ENCODE assay signal across 8 cellular contexts in genomic region chr19:36687214-36688056, GRCh38. TPM values are rescaled to one million over a fixed set of nuclear protein-coding genes. Genes with fewer than 3 reads are reported as not detected.
A peak's percentile ranks its signal among the peaks of the same experiment; 100 is the strongest.
DNase-seq lines count a peak whose midpoint lies in the region; ATAC-seq and TF ChIP-seq lines count a peak whose summit lies in the region.

Gene ZNF567 (plus strand): TSS chr19:36687612. CDS start chr19:36694868, 7,256 bp downstream.

- peaks cover 62% of the 10 kb centered on the region for H3K36me3 Mint-ChIP-seq in activated T-helper 17 cell treated with anti-CD3 and anti-CD28 coated beads, Interleukin-2, amount 50 U/mL, for 72 hours (ENCODE audit: low read depth)
- H3K36me3 Mint-ChIP-seq in naive thymus-derived CD4-positive, alpha-beta T cell = peaks cover 27 to 75% (median 65%) of the 10 kb centered on the region in 5 donors
- peaks cover 63% of the 10 kb centered on the region for H3K36me3 Mint-ChIP-seq in stimulated activated memory B cell treated with anti-CD40 and anti-IgM and Interleukin-4, amounts not matched to agents 10 μg/mL and 1 μg/mL and 100 μg/mL, for 72 hours

- H3K4me1 ChIP-seq in KMS-11 (ENCODE audit: low read depth, poor library complexity, severe bottlenecking) = no peaks in the 10 kb centered on the region
- H3K4me1 ChIP-seq in naive thymus-derived CD4-positive, alpha-beta T cell (ENCODE audit: control insufficient read depth in 2 of 2, insufficient read depth in 2 of 2, low read length in 2 of 2) = peaks cover 13 to 22% of the 10 kb centered on the region in 2 donors

- CTCF ChIA-PET in naive thymus-derived CD4-positive, alpha-beta T cell (lab: Charles Lee) = no interaction called here

- H3K9me3 ChIP-seq in naive thymus-derived CD4-positive, alpha-beta T cell (ENCODE audit: control insufficient read depth in 2 of 3, low read length in 3 of 3) = peaks cover 0 to 10% (median 0%) of the 10 kb centered on the region in 3 experiments

- peak within 1 kb of the TSS; percentile 88 for H2AFZ ChIP-seq in KMS-11 (ENCODE audit: low read depth)

- H3K27ac ChIP-seq in KMS-11 = peak within 1 kb of the TSS; percentile 41
- H3K27ac ChIP-seq in naive thymus-derived CD4-positive, alpha-beta T cell (ENCODE audit: low read depth, low read length) = peak within 1 kb of the TSS; percentile 86

- H3K4me3 Mint-ChIP-seq in activated T-helper 17 cell treated with anti-CD3 and anti-CD28 coated beads, Interleukin-2, amount 50 U/mL, for 72 hours = peak within 1 kb of the TSS; percentile 97
- H3K4me3 Mint-ChIP-seq in naive thymus-derived CD4-positive, alpha-beta T cell = peak within 1 kb of the TSS; percentile 94 to 100 (median 98)
- peak within 1 kb of the TSS; percentile 96 for H3K4me3 Mint-ChIP-seq in stimulated activated memory B cell treated with anti-CD40 and anti-IgM and Interleukin-4, amounts not matched to agents 10 μg/mL and 1 μg/mL and 100 μg/mL, for 72 hours

- no peaks in the 10 kb centered on the region for H3K27me3 Mint-ChIP-seq in activated T-helper 17 cell treated with anti-CD3 and anti-CD28 coated beads, Interleukin-2, amount 50 U/mL, for 72 hours
- peaks cover 0 to 5% (median 0%) of the 10 kb centered on the region in 5 donors for H3K27me3 Mint-ChIP-seq in naive thymus-derived CD4-positive, alpha-beta T cell
- H3K27me3 Mint-ChIP-seq in stimulated activated memory B cell treated with anti-CD40 and anti-IgM and Interleukin-4, amounts not matched to agents 10 μg/mL and 1 μg/mL and 100 μg/mL, for 72 hours = no peaks in the 10 kb centered on the region

- peaks cover 20% of the 10 kb centered on the region; the same call in 1 of the 2 replicates for H3K79me2 ChIP-seq in KMS-11 (ENCODE audit: insufficient read depth, low read depth)

- H3K4me1 Mint-ChIP-seq in activated T-helper 17 cell treated with anti-CD3 and anti-CD28 coated beads, Interleukin-2, amount 50 U/mL, for 72 hours = peaks cover 15% of the 10 kb centered on the region
- H3K4me1 Mint-ChIP-seq in naive thymus-derived CD4-positive, alpha-beta T cell = peaks cover 26 to 49% (median 40%) of the 10 kb centered on the region in 7 donors
- H3K4me1 Mint-ChIP-seq in stimulated activated memory B cell treated with anti-CD40 and anti-IgM and Interleukin-4, amounts not matched to agents 10 μg/mL and 1 μg/mL and 100 μg/mL, for 72 hours = peaks cover 36% of the 10 kb centered on the region

- TF ChIP-seq CTCF in KMS-11 (conservative IDR thresholded peaks at IDR 0.05; ENCODE audit: low read depth, low read length) (no peak), fibroblast of mammary gland (conservative IDR thresholded peaks at IDR 0.05; ENCODE audit: control insufficient read depth, insufficient read depth, low read depth, low read length) (no peak)

- POLR2A ChIA-PET in naive thymus-derived CD4-positive, alpha-beta T cell (lab: Charles Lee) = interaction anchor here (0.5 to 1.9 kb wide), 7 partner anchors 9 to 522 kb away, joined by 3 to 9 read pairs (median 3); partner anchors contain the start of genes ZNF345, ZNF382 and ZNF850

- DNase-seq in DMS79 (lab: John Stamatoyannopoulos, UW) (peak; percentile 95), RKO (ENCODE audit: low spot score) (peak; percentile 97), fibroblast of mammary gland (ENCODE audit: low read depth) (peak; percentile 93)
- peak; percentile 90 to 99 (median 93) for DNase-seq in naive thymus-derived CD4-positive, alpha-beta T cell

- H3K27me3 ChIP-seq in KMS-11 (ENCODE audit: insufficient read depth, low read depth) = no peaks in the 10 kb centered on the region
- H3K27me3 ChIP-seq in naive thymus-derived CD4-positive, alpha-beta T cell (ENCODE audit: control insufficient read depth in 2 of 2, insufficient read depth in 2 of 2, low read length in 2 of 2) = no peaks in the 10 kb centered on the region

- H3K4me2 ChIP-seq in KMS-11 = peak within 1 kb of the TSS; percentile 75

- H3K9ac ChIP-seq in KMS-11 = peak within 1 kb of the TSS; percentile 47; the same call in 1 of the 2 replicates

- H3K4me3 ChIP-seq in KMS-11 (IDR thresholded peaks at IDR 0.05; ENCODE audit: insufficient read depth, low read depth, low read length) = no peak within 1 kb of the TSS
- H3K4me3 ChIP-seq in fibroblast of mammary gland (ENCODE audit: control insufficient read depth, low read depth, low read length) = peak within 1 kb of the TSS; percentile 90
- H3K4me3 ChIP-seq in naive thymus-derived CD4-positive, alpha-beta T cell (ENCODE audit: low read length) = peak within 1 kb of the TSS; percentile 85

- peak within 1 kb of the TSS; percentile 95 for H3K27ac Mint-ChIP-seq in activated T-helper 17 cell treated with anti-CD3 and anti-CD28 coated beads, Interleukin-2, amount 50 U/mL, for 72 hours
- peak within 1 kb of the TSS; percentile 92 to 97 (median 95) for H3K27ac Mint-ChIP-seq in naive thymus-derived CD4-positive, alpha-beta T cell
- peak within 1 kb of the TSS; percentile 87 for H3K27ac Mint-ChIP-seq in stimulated activated memory B cell treated with anti-CD40 and anti-IgM and Interleukin-4, amounts not matched to agents 10 μg/mL and 1 μg/mL and 100 μg/mL, for 72 hours

- ATAC-seq in GM21737 (IDR thresholded peaks at IDR 0.05; ENCODE audit: unreplicated experiment) = peak; percentile 88
- ATAC-seq in activated T-helper 17 cell treated with anti-CD3 and anti-CD28 coated beads, Interleukin-2, amount 50 U/mL, for 72 hours (replicated peaks) = peak; percentile 97
- peak; percentile 97 for ATAC-seq in naive thymus-derived CD4-positive, alpha-beta T cell
- ATAC-seq in stimulated activated memory B cell treated with anti-CD40 and anti-IgM and Interleukin-4, amounts not matched to agents 10 μg/mL and 1 μg/mL and 100 μg/mL, for 72 hours = peak; percentile 98

- H3K9me3 Mint-ChIP-seq in activated T-helper 17 cell treated with anti-CD3 and anti-CD28 coated beads, Interleukin-2, amount 50 U/mL, for 72 hours = peaks cover 9% of the 10 kb centered on the region
- peaks cover 3 to 84% (median 26%) of the 10 kb centered on the region in 11 donors for H3K9me3 Mint-ChIP-seq in naive thymus-derived CD4-positive, alpha-beta T cell
- H3K9me3 Mint-ChIP-seq in stimulated activated memory B cell treated with anti-CD40 and anti-IgM and Interleukin-4, amounts not matched to agents 10 μg/mL and 1 μg/mL and 100 μg/mL, for 72 hours = peaks cover 6% of the 10 kb centered on the region

- H3K36me3 ChIP-seq in KMS-11 (ENCODE audit: insufficient read depth) = peaks cover 30% of the 10 kb centered on the region; the same call in 1 of the 2 replicates
- H3K36me3 ChIP-seq in naive thymus-derived CD4-positive, alpha-beta T cell (ENCODE audit: control insufficient read depth in 2 of 3, insufficient read depth in 3 of 3, low read length in 3 of 3) = peaks cover 0 to 40% (median 7%) of the 10 kb centered on the region in 3 experiments

- no peaks in the 10 kb centered on the region for H4K20me1 ChIP-seq in KMS-11 (ENCODE audit: insufficient read depth)

- intact Hi-C loops in naive thymus-derived CD4-positive, alpha-beta T cell (cut with micrococcal nuclease) = loop anchor here (1.0 to 10.0 kb wide), 32 partner anchors 21 to 1220 kb away; partner anchors contain the start of genes ZNF260 (in 2 of the 2), ZNF345 (in 2 of the 2), ZNF420 (in 2 of the 2) and ZNF461 (in 2 of the 2)

RNA-seq across cellular contexts. Expression of gene ZNF567, which starts in this region (rescaled TPM):
- 1 to 10 TPM; 4.3 to 8.6 TPM for total RNA-seq in activated T-helper 17 cell treated with anti-CD3 and anti-CD28 coated beads, Interleukin-2, amount 50 U/mL, for 72 hours
- total RNA-seq in naive thymus-derived CD4-positive, alpha-beta T cell = 10 to 100 TPM in 2 of 5 experiments, 1 to 10 TPM in 3; 7.0 to 18.3 (median 9.3) TPM
- polyA plus RNA-seq in naive thymus-derived CD4-positive, alpha-beta T cell = 10 to 100 TPM in 1 of 2 donors, 1 to 10 TPM in 1; 9.5 to 10.9 TPM
